ENCODE assay signal across 1 cellular context in the genomic region with DNA sequence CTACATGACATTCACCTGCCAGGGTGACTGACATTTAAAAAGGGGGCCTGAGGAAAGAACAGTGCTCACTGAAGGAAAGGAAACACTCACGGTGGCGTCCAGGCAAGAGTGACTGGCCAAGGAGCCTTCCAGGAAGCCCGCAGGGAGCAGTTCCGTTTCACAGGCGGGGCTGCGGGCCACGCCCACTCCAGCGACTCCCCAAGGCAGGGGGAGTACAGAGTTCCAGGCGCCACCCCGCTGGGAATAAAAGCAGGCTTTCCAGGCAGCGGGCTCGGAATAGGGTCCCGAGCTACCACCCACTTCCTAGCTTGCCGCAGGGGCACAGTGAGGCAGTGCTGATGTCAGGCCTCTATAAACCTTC.
A peak's percentile ranks its signal among the peaks of the same experiment; 100 is the strongest.
TF ChIP-seq lines count a peak whose summit lies in the region.

No MANE protein-coding gene starts in this region.

TF ChIP-seq in HepG2, 621 proteins besides CTCF, POLR2A, EP300 and RAD21:
- TF ChIP-seq ZNF296 (CRISPR knock-in tag; conservative IDR thresholded peaks at IDR 0.05) (no peak), ETV5 (CRISPR knock-in tag; IDR thresholded peaks at IDR 0.05; ENCODE audit: borderline replicate concordance) (0 out of 2 replicates have a peak, but pooled peaks have one; percentile 3)
